34 cellular contexts compared by ENCODE assay signal in the genomic region with DNA sequence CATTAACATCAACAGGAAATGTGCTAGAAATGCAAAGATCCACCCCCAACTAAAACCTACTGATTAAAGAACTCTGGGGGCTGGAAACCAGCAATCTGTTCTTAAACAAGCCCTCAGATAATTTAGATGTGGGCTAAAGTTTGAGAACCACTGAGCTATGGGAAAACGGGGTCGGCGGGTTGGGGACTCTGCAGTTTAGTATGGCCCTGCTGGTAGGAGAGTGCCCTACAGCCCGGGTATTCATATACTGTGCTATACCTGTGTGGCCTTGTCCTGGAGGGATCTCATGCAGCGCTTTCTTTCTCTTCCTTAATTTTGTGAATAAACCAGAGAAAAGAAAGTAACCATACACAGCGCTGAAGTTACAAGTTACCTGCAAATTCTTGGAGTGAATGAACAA.
"Had no signal": no experiment of that assay in that cellular context is flagged by ENCODE, and none has a peak within 500 bp of the region (broad histone marks: within the 10 kb centered on the region; RNA-seq: fewer than 3 reads in every experiment).

No MANE protein-coding gene starts in this region.

- H3K27me3 Mint-ChIP-seq: activated CD4-positive, alpha-beta memory T cell treated with anti-CD3 and anti-CD28 coated beads for 36 hours; activated CD4-positive, alpha-beta T cell treated with anti-CD3 and anti-CD28 coated beads for 36 hours; activated naive CD4-positive, alpha-beta T cell treated with anti-CD3 and anti-CD28 coated beads, Interleukin-2, amount 10 ng/mL, durations not matched to agents 7 days and 5 days; activated naive CD8-positive, alpha-beta T cell; activated naive CD8-positive, alpha-beta T cell treated with anti-CD3 and anti-CD28 coated beads, Interleukin-2, amount 50 U/mL, for 24 hours; brain had no signal

- H3K36me3 ChIP-seq: SJCRH30 had no signal

- H3K27me3 ChIP-seq: SJCRH30 had no signal

- FAIRE-seq: bronchial epithelial cell, TTC549 had no signal

- H3K9me3 Mint-ChIP-seq: activated CD4-positive, alpha-beta memory T cell treated with anti-CD3 and anti-CD28 coated beads for 36 hours; activated naive CD4-positive, alpha-beta T cell treated with anti-CD3 and anti-CD28 coated beads, Interleukin-2, amount 10 ng/mL, durations not matched to agents 7 days and 5 days; activated T-helper 1 cell treated with anti-CD3 and anti-CD28 coated beads, Interleukin-12 subunit alpha, Interleukin-12 subunit beta, Interleukin-2, Interleukin-4 antibody, amounts not matched to agents 30 ng/mL and 10 ng/mL and 1 ng/mL, durations not matched to agents 14 hours and 24 hours and 36 hours; T-helper 2 cell treated with Interferon-gamma antibody and Interleukin-4, amounts not matched to agents 5 μg/mL and 100 μg/mL, for 36 hours had no signal

- DNase-seq: activated CD4-positive, alpha-beta memory T cell treated with anti-CD3 and anti-CD28 coated beads for 36 hours; activated CD4-positive, alpha-beta T cell treated with anti-CD3 and anti-CD28 coated beads for 36 hours; activated CD4-positive, alpha-beta T cell treated with anti-CD3 and anti-CD28 coated beads, Interleukin-2, amount 50 U/mL, for 1 hour; activated CD8-positive, alpha-beta memory T cell treated with anti-CD3 and anti-CD28 coated beads, Interleukin-2, amount 50 U/mL, for 4 hours; activated gamma-delta T cell treated with Interleukin-2 at 50 U/mL for 16 hours; activated naive CD4-positive, alpha-beta T cell treated with anti-CD3 and anti-CD28 coated beads, Interleukin-2, amount 10 ng/mL, durations not matched to agents 7 days and 5 days; activated naive CD8-positive, alpha-beta T cell treated with anti-CD3 and anti-CD28 coated beads, Interleukin-2, amount 50 U/mL, for 24 hours; activated T-cell treated with anti-CD3 and anti-CD28 coated beads for 4 hours; activated T-cell treated with anti-CD3 and anti-CD28 coated beads, Interleukin-2, amount 50 U/mL, for 4 hours; anterior cingulate cortex; caudate nucleus; cerebellar nuclear complex; MM.1S; NCI-H1092 treated with DMSO at 0.1 percent for 48 hours; NCI-H1417; NCI-H146; NCI-H187; NCI-H2029 treated with DMSO at 0.1 percent for 48 hours; NCI-H2107; NCI-H226; NCI-H524; NCI-H69; NCI-H82; SHP77; SJCRH30 had no signal

- H3K4me3 ChIP-seq: SJCRH30, SK-N-MC had no signal

- H3K27ac ChIP-seq: SJCRH30, SK-N-MC had no signal

- H3K4me1 Mint-ChIP-seq: activated CD4-positive, alpha-beta T cell treated with anti-CD3 and anti-CD28 coated beads for 36 hours; activated naive CD4-positive, alpha-beta T cell treated with anti-CD3 and anti-CD28 coated beads, Interleukin-2, amount 10 ng/mL, durations not matched to agents 7 days and 5 days; activated naive CD8-positive, alpha-beta T cell treated with anti-CD3 and anti-CD28 coated beads, Interleukin-2, amount 50 U/mL, for 24 hours had no signal

- H3K4me1 ChIP-seq: SJCRH30 had no signal

- H3K4me3 Mint-ChIP-seq: activated CD4-positive, alpha-beta memory T cell treated with anti-CD3 and anti-CD28 coated beads for 36 hours; activated CD4-positive, alpha-beta T cell treated with anti-CD3 and anti-CD28 coated beads for 36 hours; activated naive CD4-positive, alpha-beta T cell treated with anti-CD3 and anti-CD28 coated beads, Interleukin-2, amount 10 ng/mL, durations not matched to agents 7 days and 5 days; activated naive CD8-positive, alpha-beta T cell; activated naive CD8-positive, alpha-beta T cell treated with anti-CD3 and anti-CD28 coated beads, Interleukin-2, amount 50 U/mL, for 24 hours; activated T-cell treated with anti-CD3 and anti-CD28 coated beads, Interleukin-2, amount 50 U/mL, for 4 hours; activated T-helper 1 cell treated with anti-CD3 and anti-CD28 coated beads, Interleukin-12 subunit alpha, Interleukin-12 subunit beta, Interleukin-2, Interleukin-4 antibody, amounts not matched to agents 30 ng/mL and 10 ng/mL and 1 ng/mL, durations not matched to agents 14 hours and 24 hours and 36 hours; brain; T-helper 2 cell treated with Interferon-gamma antibody and Interleukin-4, amounts not matched to agents 5 μg/mL and 100 μg/mL, for 36 hours had no signal

- H3K9me3 ChIP-seq: SJCRH30 had no signal

- H3K27ac Mint-ChIP-seq: activated CD4-positive, alpha-beta memory T cell treated with anti-CD3 and anti-CD28 coated beads for 36 hours; activated CD4-positive, alpha-beta T cell treated with anti-CD3 and anti-CD28 coated beads for 36 hours; activated naive CD4-positive, alpha-beta T cell treated with anti-CD3 and anti-CD28 coated beads, Interleukin-2, amount 10 ng/mL, durations not matched to agents 7 days and 5 days; activated naive CD8-positive, alpha-beta T cell; activated naive CD8-positive, alpha-beta T cell treated with anti-CD3 and anti-CD28 coated beads, Interleukin-2, amount 50 U/mL, for 24 hours; activated T-helper 1 cell treated with anti-CD3 and anti-CD28 coated beads, Interleukin-12 subunit alpha, Interleukin-12 subunit beta, Interleukin-2, Interleukin-4 antibody, amounts not matched to agents 30 ng/mL and 10 ng/mL and 1 ng/mL, durations not matched to agents 14 hours and 24 hours and 36 hours; T-helper 2 cell treated with Interferon-gamma antibody and Interleukin-4, amounts not matched to agents 5 μg/mL and 100 μg/mL, for 36 hours had no signal

- ATAC-seq: activated CD4-positive, alpha-beta T cell treated with anti-CD3 and anti-CD28 coated beads for 36 hours; activated CD4-positive, CD25-positive, alpha-beta regulatory T cell treated with anti-CD3 and anti-CD28 coated beads, Interleukin-2, amount 50 U/mL, for 24 hours; activated naive CD8-positive, alpha-beta T cell treated with anti-CD3 and anti-CD28 coated beads, Interleukin-2, amount 50 U/mL, for 24 hours; activated T-cell treated with anti-CD3 and anti-CD28 coated beads, Interleukin-2, amount 50 U/mL, for 4 hours; Panc1 had no signal

- H3K36me3 Mint-ChIP-seq: activated CD4-positive, alpha-beta memory T cell treated with anti-CD3 and anti-CD28 coated beads for 36 hours; activated naive CD4-positive, alpha-beta T cell treated with anti-CD3 and anti-CD28 coated beads, Interleukin-2, amount 10 ng/mL, durations not matched to agents 7 days and 5 days; activated naive CD8-positive, alpha-beta T cell; brain had no signal
